Comparison of ENCODE assay signal across 9 cellular contexts in the genomic region with DNA sequence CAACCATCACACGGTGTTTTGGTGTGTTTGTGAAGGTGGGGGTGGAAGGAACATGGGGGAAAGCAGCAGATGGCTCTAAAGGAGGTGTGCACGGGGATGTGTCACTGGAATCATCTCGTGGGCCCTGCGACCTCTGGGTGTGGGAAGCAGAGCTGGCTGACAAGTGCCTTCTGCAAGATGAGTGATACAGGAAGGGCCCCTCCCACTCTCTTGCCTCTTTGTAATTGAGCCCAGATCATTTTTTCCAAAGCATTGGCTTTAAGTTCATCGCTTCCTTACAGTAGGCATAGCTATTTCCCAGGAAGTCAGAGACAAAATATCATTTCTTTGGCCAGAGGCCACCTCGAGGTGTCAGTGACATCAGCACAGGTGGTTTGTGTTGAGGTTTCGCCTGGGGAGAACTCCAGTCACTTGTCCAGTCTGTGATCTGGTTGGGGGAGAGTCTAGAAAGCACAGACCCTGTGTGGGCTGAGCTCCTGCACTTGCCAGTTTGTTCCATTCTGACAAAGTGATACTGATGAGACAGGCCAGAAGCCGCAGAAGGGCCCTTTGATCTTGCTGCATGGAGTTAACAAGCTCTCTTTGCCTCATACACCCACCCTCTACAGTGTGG. TPM values are rescaled to one million over a fixed set of nuclear protein-coding genes. Genes with fewer than 3 reads are reported as not detected.
A peak's percentile ranks its signal among the peaks of the same experiment; 100 is the strongest.
DNase-seq lines count a peak whose midpoint lies in the region; ATAC-seq and TF ChIP-seq lines count a peak whose summit lies in the region.
"Had no signal": no experiment of that assay in that cellular context is flagged by ENCODE, and none has a peak within 500 bp of the region (broad histone marks: within the 10 kb centered on the region; RNA-seq: fewer than 3 reads in every experiment).

No MANE protein-coding gene starts in this region.

- H3K4me3 ChIP-seq in upper lobe of left lung (no peak overlapping the region), psoas muscle (no peak overlapping the region)

- no peaks in the 10 kb centered on the region for H3K9me3 Mint-ChIP-seq in activated CD4-positive, alpha-beta T cell treated with anti-CD3 and anti-CD28 coated beads, Interleukin-2, amount 10 ng/mL, durations not matched to agents 24 days and 14 days
- no peaks in the 10 kb centered on the region for H3K9me3 Mint-ChIP-seq in central memory CD8-positive, alpha-beta T cell

- H3K27ac ChIP-seq in upper lobe of left lung = no peak overlapping the region
- H3K27ac ChIP-seq in psoas muscle = no peak overlapping the region
- H3K27ac ChIP-seq: HL-60 had no signal

- no peaks in the 10 kb centered on the region for H3K9me3 ChIP-seq in upper lobe of left lung
- H3K9me3 ChIP-seq in psoas muscle = no peaks in the 10 kb centered on the region

- H3K36me3 ChIP-seq in upper lobe of left lung (peaks cover 3 to 76% (median 18%) of the 10 kb centered on the region in 4 donors), psoas muscle (ENCODE audit: insufficient read depth in 1 of 2, low read depth in 1 of 2) (peaks cover 18 to 93% of the 10 kb centered on the region in 2 donors)

- H3K36me3 Mint-ChIP-seq in activated CD4-positive, alpha-beta T cell treated with anti-CD3 and anti-CD28 coated beads, Interleukin-2, amount 10 ng/mL, durations not matched to agents 24 days and 14 days (ENCODE audit: low read depth) = peaks cover 76% of the 10 kb centered on the region
- peaks cover 39% of the 10 kb centered on the region for H3K36me3 Mint-ChIP-seq in central memory CD8-positive, alpha-beta T cell (ENCODE audit: insufficient read depth)

- peak overlapping the region; percentile 70 for H3K4me3 Mint-ChIP-seq in activated CD4-positive, alpha-beta T cell treated with anti-CD3 and anti-CD28 coated beads, Interleukin-2, amount 10 ng/mL, durations not matched to agents 24 days and 14 days
- peak overlapping the region; percentile 17 for H3K4me3 Mint-ChIP-seq in central memory CD8-positive, alpha-beta T cell

- H3K27me3 ChIP-seq in upper lobe of left lung (no peaks in the 10 kb centered on the region), psoas muscle (ENCODE audit: insufficient read depth in 3 of 3, low read length in 2 of 3) (no peaks in the 10 kb centered on the region)

- ATAC-seq in central memory CD8-positive, alpha-beta T cell (replicated peaks; ENCODE audit: extremely low read depth, poor library complexity, severe bottlenecking) = peak; percentile 75
- ATAC-seq in upper lobe of left lung (ENCODE audit: low FRiP score in 2 of 2) (no peak), GM19395 (IDR thresholded peaks at IDR 0.05; ENCODE audit: unreplicated experiment) (no peak), psoas muscle (no peak)

- peak; percentile 78 for DNase-seq in ELR (ENCODE audit: low read depth)
- peak; percentile 83 for DNase-seq in activated CD4-positive, alpha-beta T cell treated with anti-CD3 and anti-CD28 coated beads, Interleukin-2, amount 10 ng/mL, durations not matched to agents 24 days and 14 days
- no peak for DNase-seq in central memory CD8-positive, alpha-beta T cell (ENCODE audit: low spot score in 2 of 2)
- peak; percentile 56 to 70 for DNase-seq in stimulated activated CD4-positive, alpha-beta T cell treated with anti-CD3 and anti-CD28 coated beads, Interleukin-1b, Interleukin-23, amount 100 ng/mL, for 4 hours (ENCODE audit: low read depth in 2 of 2)
- DNase-seq in upper lobe of left lung = no peak
- DNase-seq in midbrain (lab: John Stamatoyannopoulos, UW) = no peak
- DNase-seq in psoas muscle = no peak

- peaks cover 45% of the 10 kb centered on the region for H3K4me1 Mint-ChIP-seq in activated CD4-positive, alpha-beta T cell treated with anti-CD3 and anti-CD28 coated beads, Interleukin-2, amount 10 ng/mL, durations not matched to agents 24 days and 14 days
- peaks cover 22% of the 10 kb centered on the region for H3K4me1 Mint-ChIP-seq in central memory CD8-positive, alpha-beta T cell

- H3K27me3 Mint-ChIP-seq in activated CD4-positive, alpha-beta T cell treated with anti-CD3 and anti-CD28 coated beads, Interleukin-2, amount 10 ng/mL, durations not matched to agents 24 days and 14 days = no peaks in the 10 kb centered on the region
- no peaks in the 10 kb centered on the region for H3K27me3 Mint-ChIP-seq in central memory CD8-positive, alpha-beta T cell

- TF ChIP-seq CTCF in upper lobe of left lung (IDR thresholded peaks at IDR 0.05) = no peak
- no peak for TF ChIP-seq CTCF in psoas muscle (IDR thresholded peaks at IDR 0.05)

- WGBS in upper lobe of left lung, 2 donors = 59 to 67% methylated on average over 8 of the region's 8 CpGs
- 69 to 78% (median 73%) methylated on average over 8 of the region's 8 CpGs for WGBS in psoas muscle, 3 donors

- H3K4me1 ChIP-seq in upper lobe of left lung (peaks cover 8 to 18% (median 15%) of the 10 kb centered on the region in 4 donors), psoas muscle (no peaks in the 10 kb centered on the region)

- intact Hi-C loops in activated CD4-positive, alpha-beta T cell treated with anti-CD3 and anti-CD28 coated beads, Interleukin-2, amount 10 ng/mL, durations not matched to agents 24 days and 14 days (cut with micrococcal nuclease) = loop anchor here (1.0 to 2.0 kb wide), 6 partner anchors 20 to 1076 kb away; partner anchors contain the start of genes CHTF8 and UTP4
- intact Hi-C loops in psoas muscle (cut with DNase I) = no loop called here

- peak overlapping the region; percentile 91 for H3K27ac Mint-ChIP-seq in activated CD4-positive, alpha-beta T cell treated with anti-CD3 and anti-CD28 coated beads, Interleukin-2, amount 10 ng/mL, durations not matched to agents 24 days and 14 days
- H3K27ac Mint-ChIP-seq in central memory CD8-positive, alpha-beta T cell (ENCODE audit: low read depth) = peak overlapping the region; percentile 75

- TF ChIP-seq EP300 in upper lobe of left lung (IDR thresholded peaks at IDR 0.05) = no peak

- TF ChIP-seq POLR2A in upper lobe of left lung (IDR thresholded peaks at IDR 0.05) = no peak

RNA-seq across cellular contexts. Expression of gene SNTB2, which starts 20.6 kb away (rescaled TPM):
- 21.4 and 23.3 TPM in 2 replicates for total RNA-seq in activated CD4-positive, alpha-beta T cell treated with anti-CD3 and anti-CD28 coated beads, Interleukin-2, amount 10 ng/mL, durations not matched to agents 24 days and 14 days
- total RNA-seq in upper lobe of left lung (10 to 100 TPM; 24.1 to 41.2 (median 30.5) TPM), psoas muscle (10 to 100 TPM; 12.6 to 19.4 (median 14.7) TPM)
- 1 to 10 TPM; 2.7 to 8.4 (median 6.5) TPM for polyA plus RNA-seq in psoas muscle

RNA-seq across cellular contexts. Expression of gene UTP4, which starts 33.9 kb away (rescaled TPM):
- 126 and 131 TPM in 2 replicates for total RNA-seq in activated CD4-positive, alpha-beta T cell treated with anti-CD3 and anti-CD28 coated beads, Interleukin-2, amount 10 ng/mL, durations not matched to agents 24 days and 14 days
- 10 to 100 TPM; 10.9 to 38.8 (median 28.4) TPM for total RNA-seq in upper lobe of left lung
- 10 to 100 TPM; 38.8 to 85.3 (median 73.1) TPM for total RNA-seq in psoas muscle
- polyA plus RNA-seq in psoas muscle = 100 to 1,000 TPM in 1 of 3 donors, 10 to 100 TPM in 2; 64.9 to 107 (median 75.8) TPM

RNA-seq across cellular contexts. Expression of gene CHTF8, which starts 33.9 kb away (rescaled TPM):
- 124 and 138 TPM in 2 replicates for total RNA-seq in activated CD4-positive, alpha-beta T cell treated with anti-CD3 and anti-CD28 coated beads, Interleukin-2, amount 10 ng/mL, durations not matched to agents 24 days and 14 days
- 100 to 1,000 TPM in 1 of 6 donors, 10 to 100 TPM in 5; 33.5 to 103 (median 70.6) TPM for total RNA-seq in upper lobe of left lung
- 10 to 100 TPM; 26.2 to 69.1 (median 49.9) TPM for total RNA-seq in psoas muscle
- polyA plus RNA-seq in psoas muscle = 10 to 100 TPM; 28.3 to 63.6 (median 46.7) TPM

Comparison
In these comparisons a context has a peak if more than half of its experiments do, and no peak if none do; other contexts are left out.
1. DNase-seq: peak in ELR (single experiment), activated CD4-positive, alpha-beta T cell treated with anti-CD3 and anti-CD28 coated beads, Interleukin-2, amount 10 ng/mL, durations not matched to agents 24 days and 14 days (single experiment) and stimulated activated CD4-positive, alpha-beta T cell treated with anti-CD3 and anti-CD28 coated beads, Interleukin-1b, Interleukin-23, amount 100 ng/mL, for 4 hours (2 of 2); none in central memory CD8-positive, alpha-beta T cell (0 of 2), upper lobe of left lung (0 of 2), midbrain (single experiment) and psoas muscle (0 of 2).